ENCODE assay signal across 24 cellular contexts in the genomic region with DNA sequence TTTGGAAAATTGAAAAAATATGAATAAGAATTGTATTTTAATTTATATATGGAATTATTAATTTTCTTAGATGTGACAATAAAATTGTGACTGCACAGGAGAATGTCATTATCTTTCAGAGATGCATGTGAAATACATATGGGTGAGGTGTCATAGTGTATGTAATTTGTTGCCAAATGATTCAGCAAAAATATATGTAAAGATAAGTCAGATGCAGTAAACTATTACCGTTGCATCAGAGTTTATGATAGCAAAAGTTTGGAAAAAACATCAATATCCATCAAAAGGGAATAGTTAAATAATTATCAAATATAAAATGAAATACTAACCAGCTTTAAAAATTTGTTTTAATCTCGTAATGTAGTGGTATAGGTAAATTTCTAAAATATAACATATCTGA. TPM values are rescaled to one million over a fixed set of nuclear protein-coding genes. Genes with fewer than 3 reads are reported as not detected.
"Had no signal": no experiment of that assay in that cellular context is flagged by ENCODE, and none has a peak within 500 bp of the region (broad histone marks: within the 10 kb centered on the region; RNA-seq: fewer than 3 reads in every experiment).

No MANE protein-coding gene starts in this region.

- H3K27me3 Mint-ChIP-seq: progenitor cell of endocrine pancreas had no signal

- H3K4me3 Mint-ChIP-seq: activated naive CD8-positive, alpha-beta T cell; activated T-cell treated with anti-CD3 and anti-CD28 coated beads, Interleukin-2, amount 50 U/mL, for 4 hours; endodermal cell; immature natural killer cell; naive thymus-derived CD4-positive, alpha-beta T cell; neural progenitor cell; WTC11 had no signal

- H3K36me3 ChIP-seq: adrenal gland, left ventricle myocardium inferior, neural progenitor cell, sigmoid colon had no signal

- H3K27me3 ChIP-seq: adrenal gland, foreskin keratinocyte, neural progenitor cell, sigmoid colon, testis, uterus had no signal

- H3K4me1 ChIP-seq: adrenal gland, left ventricle myocardium inferior, neural progenitor cell, sigmoid colon, testis, uterus had no signal

- H3K27ac Mint-ChIP-seq: activated naive CD8-positive, alpha-beta T cell; activated T-helper 2 cell treated with anti-CD3 and anti-CD28 coated beads, Interferon-gamma antibody, Interleukin-2, Interleukin-4, amounts not matched to agents 10 μg/mL and 5 μg/mL and 100 μg/mL, durations not matched to agents 14 hours and 24 hours and 36 hours; endodermal cell; immature natural killer cell; naive thymus-derived CD4-positive, alpha-beta T cell; neural progenitor cell; progenitor cell of endocrine pancreas; WTC11 had no signal

- H3K27ac ChIP-seq: adrenal gland, epithelial cell of prostate, foreskin keratinocyte, left ventricle myocardium inferior, neural progenitor cell, sigmoid colon, testis, uterus had no signal

- H3K4me3 ChIP-seq: adrenal gland, left ventricle myocardium inferior, neural progenitor cell, sigmoid colon, testis, uterus had no signal

- H3K4me2 ChIP-seq: neural progenitor cell had no signal

- ATAC-seq: activated T-cell treated with anti-CD3 and anti-CD28 coated beads, Interleukin-2, amount 50 U/mL, for 4 hours; foreskin keratinocyte; naive thymus-derived CD4-positive, alpha-beta T cell; WTC11 had no signal

- H3K9ac ChIP-seq: neural progenitor cell had no signal

- DNase-seq: activated CD4-positive, alpha-beta T cell treated with anti-CD3 and anti-CD28 coated beads, Interleukin-2, amount 50 U/mL, for 4 hours; activated CD8-positive, alpha-beta memory T cell treated with anti-CD3 and anti-CD28 coated beads, Interleukin-2, amount 50 U/mL, for 48 hours; activated naive CD4-positive, alpha-beta T cell; activated T-cell treated with anti-CD3 and anti-CD28 coated beads, Interleukin-2, amount 50 U/mL, for 4 hours; adrenal gland; cortex of kidney; endodermal cell; foreskin keratinocyte; immature natural killer cell; left ventricle myocardium inferior; naive thymus-derived CD4-positive, alpha-beta T cell; retina; sigmoid colon; stimulated activated CD4-positive, alpha-beta T cell treated with anti-CD3 and anti-CD28 coated beads, Interleukin-4, amount 100 ng/mL, for 1 hour; stimulated activated naive CD4-positive, alpha-beta T cell; T1000; testis; uterus had no signal

- H3K36me3 Mint-ChIP-seq: activated naive CD8-positive, alpha-beta T cell; immature natural killer cell; naive thymus-derived CD4-positive, alpha-beta T cell; neural progenitor cell had no signal

- H3K9me3 Mint-ChIP-seq: activated T-cell treated with anti-CD3 and anti-CD28 coated beads, Interleukin-2, amount 50 U/mL, for 4 hours; activated T-helper 2 cell treated with anti-CD3 and anti-CD28 coated beads, Interferon-gamma antibody, Interleukin-2, Interleukin-4, amounts not matched to agents 10 μg/mL and 5 μg/mL and 100 μg/mL, durations not matched to agents 14 hours and 24 hours and 36 hours; endodermal cell; naive thymus-derived CD4-positive, alpha-beta T cell had no signal

- H3K4me1 Mint-ChIP-seq: immature natural killer cell, neural progenitor cell had no signal

- H3K9me3 ChIP-seq: adrenal gland, left ventricle myocardium inferior, sigmoid colon, testis, uterus had no signal

RNA-seq across cellular contexts. Expression of gene SLC7A11, which starts 10.4 kb away (rescaled TPM):
- polyA plus RNA-seq: immature natural killer cell; naive thymus-derived CD4-positive, alpha-beta T cell had no signal
